In genomic region chr1:191533254-191533653, GRCh38 we compare ENCODE assay signal across 28 cellular contexts.
"Had no signal": no experiment of that assay in that cellular context is flagged by ENCODE, and none has a peak within 500 bp of the region (broad histone marks: within the 10 kb centered on the region; RNA-seq: fewer than 3 reads in every experiment).

No MANE protein-coding gene starts in this region.

- H3K36me3 ChIP-seq: esophagus squamous epithelium, gastrocnemius medialis, heart right ventricle, left lung, lower lobe of right lung had no signal

- H3K4me1 ChIP-seq: esophagus squamous epithelium, gastrocnemius medialis, heart right ventricle, left lung, lower lobe of right lung had no signal

- DNase-seq: dermis blood vessel endothelial cell; dorsolateral prefrontal cortex; effector CD4-positive, alpha-beta T cell; effector memory CD8-positive, alpha-beta T cell; endodermal cell; erythroblast; esophagus squamous epithelium; foreskin fibroblast; foreskin melanocyte; gastrocnemius medialis; glutamatergic neuron; head of caudate nucleus; heart right ventricle; hypothalamus; immature natural killer cell; islet precursor cell; kidney; kidney glomerular epithelial cell; left cardiac atrium; left ventricle myocardium superior; lower lobe of right lung; mesenchymal stem cell; mucosa of descending colon had no signal

- H3K9me3 ChIP-seq: esophagus squamous epithelium, gastrocnemius medialis had no signal

- H3K27me3 Mint-ChIP-seq: effector memory CD8-positive, alpha-beta T cell had no signal

- H3K27ac ChIP-seq: coronary artery, dorsolateral prefrontal cortex, epithelial cell of prostate, esophagus squamous epithelium, gastrocnemius medialis, heart right ventricle, left lung, lower lobe of right lung had no signal

- H3K27ac Mint-ChIP-seq: effector memory CD8-positive, alpha-beta T cell; endodermal cell; immature natural killer cell; mesothelial cell of epicardium had no signal

- H3K4me3 Mint-ChIP-seq: effector memory CD8-positive, alpha-beta T cell; endodermal cell; immature natural killer cell; mesothelial cell of epicardium had no signal

- ATAC-seq: effector memory CD8-positive, alpha-beta T cell; esophagus mucosa; gastrocnemius medialis; heart right ventricle; left cardiac atrium; left lung; left ventricle myocardium superior; lower lobe of right lung; mucosa of descending colon had no signal

- H3K4me1 Mint-ChIP-seq: endodermal cell, immature natural killer cell had no signal

- H3K4me3 ChIP-seq: coronary artery, dorsolateral prefrontal cortex, esophagus squamous epithelium, gastrocnemius medialis, heart right ventricle, left lung, lower lobe of right lung, mucosa of descending colon had no signal

- H3K27me3 ChIP-seq: dorsolateral prefrontal cortex, esophagus squamous epithelium, gastrocnemius medialis, heart right ventricle, left lung had no signal
